Comparison of ENCODE assay signal across 21 cellular contexts in the genomic region with DNA sequence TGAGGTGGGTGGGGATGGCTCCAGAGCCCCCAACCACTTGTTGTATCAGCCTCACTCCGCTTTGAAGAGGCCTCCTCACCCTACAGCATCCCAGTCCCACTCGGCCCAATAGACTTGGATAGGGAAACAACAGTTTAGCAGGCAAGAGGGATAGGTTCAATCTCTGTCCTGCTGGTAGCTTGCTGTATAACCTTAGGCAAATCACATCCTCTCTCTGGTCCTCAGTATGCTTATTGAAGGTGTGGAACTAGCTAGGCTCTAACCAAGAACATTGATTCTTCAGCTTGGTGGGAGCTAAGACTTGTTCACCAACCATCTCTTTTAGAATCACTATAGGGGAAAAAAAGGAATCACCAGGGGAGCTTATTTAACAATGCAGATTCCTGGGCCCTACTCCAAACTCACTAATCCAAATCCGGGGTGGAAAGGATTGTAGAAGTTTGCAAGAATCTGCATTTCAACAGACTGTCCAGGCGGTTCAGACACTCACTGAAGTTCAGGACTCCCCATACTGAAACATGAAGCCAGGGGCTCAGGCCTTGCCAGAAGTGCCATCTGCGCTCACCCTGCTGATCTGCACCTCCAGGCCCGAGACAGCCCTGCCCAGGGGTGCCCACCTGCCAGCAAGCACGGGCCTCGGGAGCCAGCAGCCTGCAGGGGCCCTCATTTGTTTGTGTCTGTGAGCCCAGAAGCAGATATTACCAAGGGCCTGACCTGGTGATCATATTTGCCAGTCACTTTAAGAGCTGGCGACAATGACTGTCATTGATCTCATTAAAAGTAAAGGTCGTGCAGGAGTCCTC.
"Had no signal": no experiment of that assay in that cellular context is flagged by ENCODE, and none has a peak within 500 bp of the region (broad histone marks: within the 10 kb centered on the region; RNA-seq: fewer than 3 reads in every experiment).

No MANE protein-coding gene starts in this region.

- H3K4me3 ChIP-seq: esophagus muscularis mucosa, heart right ventricle, prostate gland, suprapubic skin, transverse colon, vagina had no signal

- H3K27ac ChIP-seq: esophagus muscularis mucosa, heart right ventricle, prostate gland, suprapubic skin, transverse colon, vagina, VCaP had no signal

- H3K4me1 ChIP-seq: esophagus muscularis mucosa, prostate gland, suprapubic skin, transverse colon, vagina had no signal

- ATAC-seq: activated naive CD4-positive, alpha-beta T cell treated with anti-CD3 and anti-CD28 coated beads, Interleukin-2, amount 50 U/mL, for 72 hours; heart right ventricle; left ventricle myocardium superior; right cardiac atrium; stimulated activated naive CD8-positive, alpha-beta T cell treated with anti-CD3 and anti-CD28 coated beads, Interleukin-15, amount 100 ng/mL, for 72 hours had no signal

- FAIRE-seq: endothelial cell of umbilical vein, small intestine had no signal

- DNase-seq: activated CD4-positive, alpha-beta T cell treated with anti-CD3 and anti-CD28 coated beads for 1 hour; activated CD4-positive, alpha-beta T cell treated with anti-CD3 and anti-CD28 coated beads, Interleukin-2, amount 50 U/mL, for 48 hours; activated gamma-delta T cell treated with Interleukin-2 at 50 U/mL for 16 hours; amniotic stem cell; effector CD8-positive, alpha-beta T cell; heart right ventricle; left ventricle myocardium superior; occipital lobe; right cardiac atrium; small intestine; stimulated activated CD4-positive, alpha-beta T cell treated with anti-CD3 and anti-CD28 coated beads, Interleukin-15, amount 100 ng/mL, for 24 hours; stimulated activated CD4-positive, alpha-beta T cell treated with anti-CD3 and anti-CD28 coated beads, Interleukin-2, amount 100 ng/mL, for 48 hours; stimulated activated naive CD8-positive, alpha-beta T cell treated with anti-CD3 and anti-CD28 coated beads, Interleukin-15, amount 100 ng/mL, for 72 hours; transverse colon had no signal

- H3K27me3 ChIP-seq: esophagus muscularis mucosa, heart right ventricle, suprapubic skin, transverse colon, vagina had no signal

- H3K9me3 ChIP-seq: esophagus muscularis mucosa, heart right ventricle, prostate gland, suprapubic skin, transverse colon, vagina had no signal

- H3K36me3 ChIP-seq: prostate gland, suprapubic skin, transverse colon, vagina had no signal
